Comparison of ENCODE assay signal across 1 cellular context in the genomic region with DNA sequence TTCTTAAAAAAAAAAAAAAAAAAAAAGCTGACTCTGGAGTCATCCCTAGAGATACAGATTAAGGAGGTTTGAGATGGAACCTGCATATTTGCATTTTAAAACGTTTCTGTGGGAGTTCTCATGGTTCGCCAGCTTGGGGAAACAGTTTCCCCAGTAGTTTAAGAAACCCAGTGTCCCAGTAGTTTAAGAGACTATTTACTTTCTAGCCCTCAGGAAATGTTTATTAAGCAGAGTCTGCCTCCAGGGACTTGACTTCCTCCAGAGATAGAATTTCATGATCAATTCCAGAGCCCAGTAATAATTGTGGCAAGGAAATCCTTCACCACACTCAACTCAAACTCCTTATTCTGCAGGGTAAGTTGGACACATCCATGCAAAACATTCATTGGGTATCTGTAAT.
TF ChIP-seq lines count a peak whose summit lies in the region.

No MANE protein-coding gene starts in this region.

TF ChIP-seq in GM23338, 12 proteins besides CTCF, POLR2A, EP300 and RAD21 (continued from another document):
- TF ChIP-seq, protein P1, sequence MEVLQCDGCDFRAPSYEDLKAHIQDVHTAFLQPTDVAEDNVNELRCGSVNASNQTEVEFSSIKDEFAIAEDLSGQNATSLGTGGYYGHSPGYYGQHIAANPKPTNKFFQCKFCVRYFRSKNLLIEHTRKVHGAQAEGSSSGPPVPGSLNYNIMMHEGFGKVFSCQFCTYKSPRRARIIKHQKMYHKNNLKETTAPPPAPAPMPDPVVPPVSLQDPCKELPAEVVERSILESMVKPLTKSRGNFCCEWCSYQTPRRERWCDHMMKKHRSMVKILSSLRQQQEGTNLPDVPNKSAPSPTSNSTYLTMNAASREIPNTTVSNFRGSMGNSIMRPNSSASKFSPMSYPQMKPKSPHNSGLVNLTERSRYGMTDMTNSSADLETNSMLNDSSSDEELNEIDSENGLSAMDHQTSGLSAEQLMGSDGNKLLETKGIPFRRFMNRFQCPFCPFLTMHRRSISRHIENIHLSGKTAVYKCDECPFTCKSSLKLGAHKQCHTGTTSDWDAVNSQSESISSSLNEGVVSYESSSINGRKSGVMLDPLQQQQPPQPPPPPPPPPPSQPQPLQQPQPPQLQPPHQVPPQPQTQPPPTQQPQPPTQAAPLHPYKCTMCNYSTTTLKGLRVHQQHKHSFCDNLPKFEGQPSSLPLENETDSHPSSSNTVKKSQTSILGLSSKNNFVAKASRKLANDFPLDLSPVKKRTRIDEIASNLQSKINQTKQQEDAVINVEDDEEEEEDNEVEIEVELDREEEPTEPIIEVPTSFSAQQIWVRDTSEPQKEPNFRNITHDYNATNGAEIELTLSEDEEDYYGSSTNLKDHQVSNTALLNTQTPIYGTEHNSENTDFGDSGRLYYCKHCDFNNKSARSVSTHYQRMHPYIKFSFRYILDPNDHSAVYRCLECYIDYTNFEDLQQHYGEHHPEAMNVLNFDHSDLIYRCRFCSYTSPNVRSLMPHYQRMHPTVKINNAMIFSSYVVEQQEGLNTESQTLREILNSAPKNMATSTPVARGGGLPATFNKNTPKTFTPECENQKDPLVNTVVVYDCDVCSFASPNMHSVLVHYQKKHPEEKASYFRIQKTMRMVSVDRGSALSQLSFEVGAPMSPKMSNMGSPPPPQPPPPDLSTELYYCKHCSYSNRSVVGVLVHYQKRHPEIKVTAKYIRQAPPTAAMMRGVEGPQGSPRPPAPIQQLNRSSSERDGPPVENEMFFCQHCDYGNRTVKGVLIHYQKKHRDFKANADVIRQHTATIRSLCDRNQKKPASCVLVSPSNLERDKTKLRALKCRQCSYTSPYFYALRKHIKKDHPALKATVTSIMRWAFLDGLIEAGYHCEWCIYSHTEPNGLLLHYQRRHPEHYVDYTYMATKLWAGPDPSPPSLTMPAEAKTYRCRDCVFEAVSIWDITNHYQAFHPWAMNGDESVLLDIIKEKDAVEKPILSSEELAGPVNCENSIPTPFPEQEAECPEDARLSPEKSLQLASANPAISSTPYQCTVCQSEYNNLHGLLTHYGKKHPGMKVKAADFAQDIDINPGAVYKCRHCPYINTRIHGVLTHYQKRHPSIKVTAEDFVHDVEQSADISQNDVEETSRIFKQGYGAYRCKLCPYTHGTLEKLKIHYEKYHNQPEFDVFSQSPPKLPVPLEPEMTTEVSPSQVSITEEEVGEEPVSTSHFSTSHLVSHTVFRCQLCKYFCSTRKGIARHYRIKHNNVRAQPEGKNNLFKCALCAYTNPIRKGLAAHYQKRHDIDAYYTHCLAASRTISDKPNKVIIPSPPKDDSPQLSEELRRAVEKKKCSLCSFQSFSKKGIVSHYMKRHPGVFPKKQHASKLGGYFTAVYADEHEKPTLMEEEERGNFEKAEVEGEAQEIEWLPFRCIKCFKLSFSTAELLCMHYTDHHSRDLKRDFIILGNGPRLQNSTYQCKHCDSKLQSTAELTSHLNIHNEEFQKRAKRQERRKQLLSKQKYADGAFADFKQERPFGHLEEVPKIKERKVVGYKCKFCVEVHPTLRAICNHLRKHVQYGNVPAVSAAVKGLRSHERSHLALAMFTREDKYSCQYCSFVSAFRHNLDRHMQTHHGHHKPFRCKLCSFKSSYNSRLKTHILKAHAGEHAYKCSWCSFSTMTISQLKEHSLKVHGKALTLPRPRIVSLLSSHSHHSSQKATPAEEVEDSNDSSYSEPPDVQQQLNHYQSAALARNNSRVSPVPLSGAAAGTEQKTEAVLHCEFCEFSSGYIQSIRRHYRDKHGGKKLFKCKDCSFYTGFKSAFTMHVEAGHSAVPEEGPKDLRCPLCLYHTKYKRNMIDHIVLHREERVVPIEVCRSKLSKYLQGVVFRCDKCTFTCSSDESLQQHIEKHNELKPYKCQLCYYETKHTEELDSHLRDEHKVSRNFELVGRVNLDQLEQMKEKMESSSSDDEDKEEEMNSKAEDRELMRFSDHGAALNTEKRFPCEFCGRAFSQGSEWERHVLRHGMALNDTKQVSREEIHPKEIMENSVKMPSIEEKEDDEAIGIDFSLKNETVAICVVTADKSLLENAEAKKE (CRISPR knock-in tag; IDR thresholded peaks at IDR 0.05), result no peak
- TF ChIP-seq JUNB (IDR thresholded peaks at IDR 0.05; ENCODE audit: unreplicated experiment), result no peak
- no peak for TF ChIP-seq STAT1 (IDR thresholded peaks at IDR 0.05; ENCODE audit: unreplicated experiment)
- TF ChIP-seq, protein P2, sequence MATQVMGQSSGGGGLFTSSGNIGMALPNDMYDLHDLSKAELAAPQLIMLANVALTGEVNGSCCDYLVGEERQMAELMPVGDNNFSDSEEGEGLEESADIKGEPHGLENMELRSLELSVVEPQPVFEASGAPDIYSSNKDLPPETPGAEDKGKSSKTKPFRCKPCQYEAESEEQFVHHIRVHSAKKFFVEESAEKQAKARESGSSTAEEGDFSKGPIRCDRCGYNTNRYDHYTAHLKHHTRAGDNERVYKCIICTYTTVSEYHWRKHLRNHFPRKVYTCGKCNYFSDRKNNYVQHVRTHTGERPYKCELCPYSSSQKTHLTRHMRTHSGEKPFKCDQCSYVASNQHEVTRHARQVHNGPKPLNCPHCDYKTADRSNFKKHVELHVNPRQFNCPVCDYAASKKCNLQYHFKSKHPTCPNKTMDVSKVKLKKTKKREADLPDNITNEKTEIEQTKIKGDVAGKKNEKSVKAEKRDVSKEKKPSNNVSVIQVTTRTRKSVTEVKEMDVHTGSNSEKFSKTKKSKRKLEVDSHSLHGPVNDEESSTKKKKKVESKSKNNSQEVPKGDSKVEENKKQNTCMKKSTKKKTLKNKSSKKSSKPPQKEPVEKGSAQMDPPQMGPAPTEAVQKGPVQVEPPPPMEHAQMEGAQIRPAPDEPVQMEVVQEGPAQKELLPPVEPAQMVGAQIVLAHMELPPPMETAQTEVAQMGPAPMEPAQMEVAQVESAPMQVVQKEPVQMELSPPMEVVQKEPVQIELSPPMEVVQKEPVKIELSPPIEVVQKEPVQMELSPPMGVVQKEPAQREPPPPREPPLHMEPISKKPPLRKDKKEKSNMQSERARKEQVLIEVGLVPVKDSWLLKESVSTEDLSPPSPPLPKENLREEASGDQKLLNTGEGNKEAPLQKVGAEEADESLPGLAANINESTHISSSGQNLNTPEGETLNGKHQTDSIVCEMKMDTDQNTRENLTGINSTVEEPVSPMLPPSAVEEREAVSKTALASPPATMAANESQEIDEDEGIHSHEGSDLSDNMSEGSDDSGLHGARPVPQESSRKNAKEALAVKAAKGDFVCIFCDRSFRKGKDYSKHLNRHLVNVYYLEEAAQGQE (IDR thresholded peaks at IDR 0.05; ENCODE audit: unreplicated experiment), result no peak
- no peak for TF ChIP-seq ZNF331 (CRISPR knock-in tag; IDR thresholded peaks at IDR 0.05; ENCODE audit: low read depth)
- TF ChIP-seq NANOG (IDR thresholded peaks at IDR 0.05; ENCODE audit: borderline replicate concordance), result no peak
- TF ChIP-seq CREB1 (CRISPR knock-in tag; IDR thresholded peaks at IDR 0.05; ENCODE audit: low read depth), result no peak
- TF ChIP-seq, protein P3, sequence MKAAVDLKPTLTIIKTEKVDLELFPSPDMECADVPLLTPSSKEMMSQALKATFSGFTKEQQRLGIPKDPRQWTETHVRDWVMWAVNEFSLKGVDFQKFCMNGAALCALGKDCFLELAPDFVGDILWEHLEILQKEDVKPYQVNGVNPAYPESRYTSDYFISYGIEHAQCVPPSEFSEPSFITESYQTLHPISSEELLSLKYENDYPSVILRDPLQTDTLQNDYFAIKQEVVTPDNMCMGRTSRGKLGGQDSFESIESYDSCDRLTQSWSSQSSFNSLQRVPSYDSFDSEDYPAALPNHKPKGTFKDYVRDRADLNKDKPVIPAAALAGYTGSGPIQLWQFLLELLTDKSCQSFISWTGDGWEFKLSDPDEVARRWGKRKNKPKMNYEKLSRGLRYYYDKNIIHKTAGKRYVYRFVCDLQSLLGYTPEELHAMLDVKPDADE (IDR thresholded peaks at IDR 0.05), result no peak
